In the genomic region with DNA sequence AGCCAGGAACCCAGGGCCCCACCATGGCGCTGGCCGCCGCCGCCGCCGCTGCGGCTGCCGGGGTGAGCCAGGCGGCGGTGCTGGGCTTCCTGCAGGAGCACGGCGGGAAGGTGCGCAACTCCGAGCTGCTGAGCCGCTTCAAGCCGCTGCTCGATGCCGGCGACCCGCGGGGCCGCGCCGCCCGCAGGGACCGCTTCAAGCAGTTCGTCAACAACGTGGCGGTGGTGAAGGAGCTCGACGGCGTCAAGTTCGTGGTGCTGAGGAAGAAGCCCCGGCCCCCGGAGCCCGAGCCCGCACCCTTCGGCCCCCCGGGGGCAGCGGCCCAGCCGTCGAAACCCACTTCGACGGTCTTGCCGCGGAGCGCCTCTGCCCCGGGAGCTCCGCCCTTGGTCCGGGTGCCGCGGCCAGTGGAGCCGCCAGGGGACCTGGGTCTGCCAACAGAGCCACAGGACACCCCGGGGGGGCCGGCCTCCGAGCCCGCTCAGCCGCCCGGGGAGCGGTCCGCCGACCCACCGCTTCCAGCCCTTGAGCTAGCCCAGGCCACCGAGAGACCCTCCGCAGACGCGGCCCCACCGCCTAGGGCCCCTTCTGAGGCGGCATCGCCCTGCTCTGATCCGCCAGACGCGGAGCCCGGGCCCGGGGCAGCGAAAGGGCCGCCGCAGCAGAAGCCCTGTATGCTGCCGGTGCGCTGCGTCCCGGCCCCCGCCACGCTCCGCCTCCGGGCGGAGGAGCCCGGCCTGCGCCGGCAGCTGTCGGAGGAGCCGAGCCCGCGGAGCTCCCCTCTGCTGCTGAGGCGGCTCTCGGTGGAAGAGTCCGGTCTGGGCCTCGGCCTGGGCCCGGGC, we compare ENCODE assay signal across 8 cellular contexts. TPM values are rescaled to one million over a fixed set of nuclear protein-coding genes. Genes with fewer than 3 reads are reported as not detected.
DNase-seq lines count a peak whose midpoint lies in the region; ATAC-seq and TF ChIP-seq lines count a peak whose summit lies in the region.

No MANE protein-coding gene starts in this region.

- no peak for TF ChIP-seq POLR2A in GM18505 (IDR thresholded peaks at IDR 0.05; ENCODE audit: borderline replicate concordance, extremely low read depth, insufficient read depth, insufficient read length)

- H3K36me3 Mint-ChIP-seq in MCF 10A (ENCODE audit: insufficient read depth, unreplicated experiment) (no peaks in the 10 kb centered on the region), progenitor cell of endocrine pancreas (ENCODE audit: insufficient read depth) (no peaks in the 10 kb centered on the region)
- peaks cover 1% of the 10 kb centered on the region for H3K36me3 Mint-ChIP-seq in activated CD8-positive, alpha-beta memory T cell treated with anti-CD3 and anti-CD28 coated beads, Interleukin-2, amount 10 ng/mL, durations not matched to agents 7 days and 5 days

- no peak for TF ChIP-seq CTCF in MCF 10A (IDR thresholded peaks at IDR 0.05; ENCODE audit: unreplicated experiment)
- peak; percentile 13 for TF ChIP-seq CTCF in progenitor cell of endocrine pancreas (IDR thresholded peaks at IDR 0.05; ENCODE audit: unreplicated experiment)

- H3K27ac Mint-ChIP-seq in MCF 10A (ENCODE audit: low read depth, unreplicated experiment) (no peak overlapping the region), progenitor cell of endocrine pancreas (no peak overlapping the region)
- no peak overlapping the region for H3K27ac Mint-ChIP-seq in activated CD8-positive, alpha-beta memory T cell treated with anti-CD3 and anti-CD28 coated beads, Interleukin-2, amount 10 ng/mL, durations not matched to agents 7 days and 5 days

- H3K27me3 Mint-ChIP-seq in MCF 10A (ENCODE audit: insufficient read depth, unreplicated experiment) (peaks cover 30% of the 10 kb centered on the region), progenitor cell of endocrine pancreas (peaks cover 58% of the 10 kb centered on the region)
- peaks cover 49% of the 10 kb centered on the region for H3K27me3 Mint-ChIP-seq in activated CD8-positive, alpha-beta memory T cell treated with anti-CD3 and anti-CD28 coated beads, Interleukin-2, amount 10 ng/mL, durations not matched to agents 7 days and 5 days

- H3K9me3 Mint-ChIP-seq in MCF 10A (ENCODE audit: unreplicated experiment) = no peaks in the 10 kb centered on the region
- no peaks in the 10 kb centered on the region for H3K9me3 Mint-ChIP-seq in activated CD8-positive, alpha-beta memory T cell treated with anti-CD3 and anti-CD28 coated beads, Interleukin-2, amount 10 ng/mL, durations not matched to agents 7 days and 5 days (ENCODE audit: low read depth)
- H3K9me3 Mint-ChIP-seq in progenitor cell of endocrine pancreas (ENCODE audit: low read depth) = no peaks in the 10 kb centered on the region

- DNase-seq in T47D (ENCODE audit: low read depth in 1 of 2, low spot score in 1 of 2) (peak; percentile 64 to 78), MCF 10A (ENCODE audit: unreplicated experiment) (no peak), glomerular visceral epithelial cell (ENCODE audit: extremely low spot score) (peak; percentile 46), progenitor cell of endocrine pancreas (ENCODE audit: low spot score, unreplicated experiment) (peak; percentile 39)
- DNase-seq in activated CD8-positive, alpha-beta memory T cell treated with anti-CD3 and anti-CD28 coated beads, Interleukin-2, amount 10 ng/mL, durations not matched to agents 7 days and 5 days = no peak
- no peak for DNase-seq in stimulated activated CD4-positive, alpha-beta T cell treated with anti-CD3 and anti-CD28 coated beads, Interleukin-4, amount 100 ng/mL, for 24 hours

- H3K4me1 Mint-ChIP-seq in MCF 10A (ENCODE audit: insufficient read depth, unreplicated experiment) = peaks cover 4% of the 10 kb centered on the region
- H3K4me1 Mint-ChIP-seq in activated CD8-positive, alpha-beta memory T cell treated with anti-CD3 and anti-CD28 coated beads, Interleukin-2, amount 10 ng/mL, durations not matched to agents 7 days and 5 days = peaks cover 12% of the 10 kb centered on the region
- H3K4me1 Mint-ChIP-seq in progenitor cell of endocrine pancreas (ENCODE audit: low read depth) = peaks cover 1% of the 10 kb centered on the region

- no peak overlapping the region for H3K4me3 Mint-ChIP-seq in MCF 10A (ENCODE audit: unreplicated experiment)
- no peak overlapping the region for H3K4me3 Mint-ChIP-seq in activated CD8-positive, alpha-beta memory T cell treated with anti-CD3 and anti-CD28 coated beads, Interleukin-2, amount 10 ng/mL, durations not matched to agents 7 days and 5 days
- H3K4me3 Mint-ChIP-seq in progenitor cell of endocrine pancreas (ENCODE audit: low read depth) = no peak overlapping the region

- in situ Hi-C loops in T47D (cut with HindIII; ENCODE audit: low pct_unique_long_range_greater_than_20kb, low sequenced_read_pairs) = no loop called here

- POLR2A ChIA-PET in MCF 10A (lab: Yijun Ruan, JAX) = interaction anchor here (0.7 to 1.4 kb wide), 4 partner anchors 16 to 76 kb away, joined by 3 to 7 read pairs (median 3); a partner anchor contains a TSS

- ATAC-seq in activated CD8-positive, alpha-beta memory T cell treated with anti-CD3 and anti-CD28 coated beads, Interleukin-2, amount 10 ng/mL, durations not matched to agents 7 days and 5 days = peak; percentile 61
- ATAC-seq in GM19395 (IDR thresholded peaks at IDR 0.05; ENCODE audit: unreplicated experiment) (no peak), GM18505 (IDR thresholded peaks at IDR 0.05; ENCODE audit: unreplicated experiment) (no peak)

- CTCF ChIA-PET in MCF 10A (lab: Yijun Ruan, JAX) = interaction anchor here (0.6 to 1.2 kb wide), 4 partner anchors 12 to 52 kb away, joined by 3 to 4 read pairs (median 4); no protein-coding TSS in a partner anchor
- CTCF ChIA-PET in activated CD8-positive, alpha-beta memory T cell treated with anti-CD3 and anti-CD28 coated beads, Interleukin-2, amount 10 ng/mL, durations not matched to agents 7 days and 5 days (lab: Charles Lee) = interaction anchor here (0.8 to 1.8 kb wide), 8 partner anchors 10 to 287 kb away, joined by 3 to 6 read pairs (median 4); a partner anchor contains a TSS

- BruUV-seq in MCF 10A (replicated peaks; lab: Mats Ljungman, UMichigan) = no TSS peak

- intact Hi-C loops in MCF 10A (cut with micrococcal nuclease) = no loop called here

RNA-seq across cellular contexts. Expression of a gene that starts 0.7 kb away (rescaled TPM):
- not detected in 2 replicates for total RNA-seq in MCF 10A (2022)
- under 1 TPM in 1 of 2 experiments, not detected in 1; 0.42 TPM for total RNA-seq in activated CD8-positive, alpha-beta memory T cell treated with anti-CD3 and anti-CD28 coated beads, Interleukin-2, amount 10 ng/mL, durations not matched to agents 7 days and 5 days
- total RNA-seq in progenitor cell of endocrine pancreas = 0.98 and 1.3 TPM in 2 replicates

RNA-seq across cellular contexts. Expression of a gene that starts 16.6 kb away (rescaled TPM):
- total RNA-seq in MCF 10A (2022) = 20.5 and 22.7 TPM in 2 replicates
- total RNA-seq in activated CD8-positive, alpha-beta memory T cell treated with anti-CD3 and anti-CD28 coated beads, Interleukin-2, amount 10 ng/mL, durations not matched to agents 7 days and 5 days = 10 to 100 TPM in 1 of 2 experiments, 1 to 10 TPM in 1; 4.4 to 11.5 TPM
- total RNA-seq in progenitor cell of endocrine pancreas = 10.0 and 12.6 TPM in 2 replicates

RNA-seq across cellular contexts. Expression of a gene that starts 36.8 kb away (rescaled TPM):
- total RNA-seq in MCF 10A (2022) (34.8 and 53.1 TPM in 2 replicates), progenitor cell of endocrine pancreas (60.4 and 67.2 TPM in 2 replicates)
- total RNA-seq in activated CD8-positive, alpha-beta memory T cell treated with anti-CD3 and anti-CD28 coated beads, Interleukin-2, amount 10 ng/mL, durations not matched to agents 7 days and 5 days = 10 to 100 TPM; 43.7 to 57.3 TPM

RNA-seq across cellular contexts. Expression of a gene that starts 52.4 kb away (rescaled TPM):
- total RNA-seq in MCF 10A (2022) (0.51 and 0.79 TPM in 2 replicates), progenitor cell of endocrine pancreas (0.51 and 0.55 TPM in 2 replicates)
- under 1 TPM; 0.26 to 0.67 TPM for total RNA-seq in activated CD8-positive, alpha-beta memory T cell treated with anti-CD3 and anti-CD28 coated beads, Interleukin-2, amount 10 ng/mL, durations not matched to agents 7 days and 5 days

RNA-seq across cellular contexts. Expression of a gene that starts 52.6 kb away (rescaled TPM):
- total RNA-seq in MCF 10A (2022) = 974 and 1,181 TPM in 2 replicates
- 100 to 1,000 TPM; 344 to 446 TPM for total RNA-seq in activated CD8-positive, alpha-beta memory T cell treated with anti-CD3 and anti-CD28 coated beads, Interleukin-2, amount 10 ng/mL, durations not matched to agents 7 days and 5 days
- total RNA-seq in progenitor cell of endocrine pancreas = 230 and 275 TPM in 2 replicates

Comparison
In these comparisons a context has a peak if more than half of its experiments do, and no peak if none do; other contexts are left out.
1. DNase-seq: peak in T47D (2 of 2), glomerular visceral epithelial cell (single experiment) and progenitor cell of endocrine pancreas (single experiment); none in MCF 10A (single experiment), activated CD8-positive, alpha-beta memory T cell treated with anti-CD3 and anti-CD28 coated beads, Interleukin-2, amount 10 ng/mL, durations not matched to agents 7 days and 5 days (single experiment) and stimulated activated CD4-positive, alpha-beta T cell treated with anti-CD3 and anti-CD28 coated beads, Interleukin-4, amount 100 ng/mL, for 24 hours (single experiment).